In genomic region chr5:150759334-150759583, GRCh38 we compare ENCODE assay signal across 7 cellular contexts. TPM values are rescaled to one million over a fixed set of nuclear protein-coding genes. Genes with fewer than 3 reads are reported as not detected.
A peak's percentile ranks its signal among the peaks of the same experiment; 100 is the strongest.
DNase-seq lines count a peak whose midpoint lies in the region; ATAC-seq and TF ChIP-seq lines count a peak whose summit lies in the region.

No MANE protein-coding gene starts in this region.

- TF ChIP-seq POLR2A in upper lobe of left lung (IDR thresholded peaks at IDR 0.05): no peak

- no peaks in the 10 kb centered on the region for H4K20me1 ChIP-seq in mammary epithelial cell (ENCODE audit: insufficient read depth, low read length)

- ATAC-seq in lower lobe of right lung: no peak
- ATAC-seq in upper lobe of left lung (ENCODE audit: low FRiP score in 2 of 2): no peak
- no peak for ATAC-seq in GM21786 (IDR thresholded peaks at IDR 0.05; ENCODE audit: unreplicated experiment)

- DNase-seq in mammary epithelial cell (no peak), lower lobe of right lung (no peak), upper lobe of left lung (no peak), cerebellum (ENCODE audit: low spot score) (no peak), NCI-H226 (no peak)

- H3K36me3 ChIP-seq in HUES64 (ENCODE audit: insufficient read depth, low read length): peaks cover 19% of the 10 kb centered on the region
- H3K36me3 ChIP-seq in mammary epithelial cell (ENCODE audit: insufficient read depth, low read length): peaks cover 5% of the 10 kb centered on the region
- peaks cover 22% of the 10 kb centered on the region for H3K36me3 ChIP-seq in lower lobe of right lung
- H3K36me3 ChIP-seq in upper lobe of left lung: peaks cover 3 to 21% (median 16%) of the 10 kb centered on the region in 4 donors

- intact Hi-C loops in mammary epithelial cell (cut with micrococcal nuclease) (loop anchor here (5.0 kb wide), 2 partner anchors 33 to 197 kb away; no protein-coding TSS in a partner anchor), lower lobe of right lung (cut with DNase I) (no loop called here)

- no TSS peak for BruUV-seq in mammary epithelial cell (replicated peaks; lab: Mats Ljungman, UMichigan)

- TF ChIP-seq CTCF in mammary epithelial cell (conservative IDR thresholded peaks at IDR 0.05 in 1 of 2, IDR thresholded peaks at IDR 0.05 in 1 of 2; ENCODE audit: extremely low read depth in 1 of 2, insufficient read depth in 1 of 2, low read depth in 1 of 2, low read length in 2 of 2): no peak
- no peak for TF ChIP-seq CTCF in lower lobe of right lung (IDR thresholded peaks at IDR 0.05)
- no peak for TF ChIP-seq CTCF in upper lobe of left lung (IDR thresholded peaks at IDR 0.05)

- H3K4me3 ChIP-seq in HUES64 (ENCODE audit: low read length): peak overlapping the region; percentile 85
- peak overlapping the region; percentile 73 to 75 (median 74) for H3K4me3 ChIP-seq in mammary epithelial cell (replicated peaks in 1 of 3; ENCODE audit: insufficient read depth in 1 of 3, low read depth in 2 of 3, low read length in 3 of 3)
- H3K4me3 ChIP-seq in lower lobe of right lung: peak overlapping the region; percentile 76
- peak overlapping the region; percentile 8 to 80 (median 58) for H3K4me3 ChIP-seq in upper lobe of left lung

- H3K79me2 ChIP-seq in mammary epithelial cell (ENCODE audit: insufficient read depth, low read length): peaks cover 39% of the 10 kb centered on the region

- H3K27ac ChIP-seq in HUES64 (ENCODE audit: low read depth, low read length) (peak overlapping the region; percentile 68), mammary epithelial cell (ENCODE audit: insufficient read depth, low read depth, low read length) (peak overlapping the region; percentile 93), lower lobe of right lung (peak overlapping the region; percentile 94), upper lobe of left lung (peak overlapping the region; percentile 90 to 99 (median 96))

- in situ Hi-C loops in mammary epithelial cell (cut with MboI; ENCODE audit: low sequenced_read_pairs in 2 of 2): no loop called here

- peak overlapping the region; percentile 98 for H2AFZ ChIP-seq in mammary epithelial cell (ENCODE audit: low read depth, low read length)

- H3K4me1 ChIP-seq in HUES64 (ENCODE audit: insufficient read depth, low read length) (peaks cover 5% of the 10 kb centered on the region), mammary epithelial cell (ENCODE audit: insufficient read depth, low read length) (peaks cover 26% of the 10 kb centered on the region), lower lobe of right lung (peaks cover 53% of the 10 kb centered on the region), upper lobe of left lung (peaks cover 20 to 46% (median 40%) of the 10 kb centered on the region in 4 donors)

- no peaks in the 10 kb centered on the region for H3K27me3 ChIP-seq in HUES64 (ENCODE audit: insufficient read depth, low read length)
- H3K27me3 ChIP-seq in mammary epithelial cell (ENCODE audit: insufficient read depth, low read length): no peaks in the 10 kb centered on the region
- no peaks in the 10 kb centered on the region for H3K27me3 ChIP-seq in lower lobe of right lung (ENCODE audit: low read depth)
- no peaks in the 10 kb centered on the region for H3K27me3 ChIP-seq in upper lobe of left lung

- dilution Hi-C loops in mammary epithelial cell (cut with HindIII; ENCODE audit: low sequenced_read_pairs): no loop called here

- H3K9me3 ChIP-seq in HUES64 (ENCODE audit: insufficient read depth, low read depth, low read length): peaks cover 9% of the 10 kb centered on the region
- no peaks in the 10 kb centered on the region for H3K9me3 ChIP-seq in mammary epithelial cell (replicated peaks; ENCODE audit: insufficient read depth, low read length)
- no peaks in the 10 kb centered on the region for H3K9me3 ChIP-seq in lower lobe of right lung
- H3K9me3 ChIP-seq in upper lobe of left lung: no peaks in the 10 kb centered on the region

- H3K9ac ChIP-seq in HUES64 (ENCODE audit: low read depth, low read length) (peak overlapping the region; percentile 88; the same call in 1 of the 2 replicates), mammary epithelial cell (ENCODE audit: insufficient read depth, low read length) (peak overlapping the region; percentile 92)

- CTCF ChIA-PET in mammary epithelial cell (lab: Charles Lee; ENCODE audit: low non-redundant PET): no interaction called here

- peak overlapping the region; percentile 77 for H3K4me2 ChIP-seq in mammary epithelial cell (ENCODE audit: insufficient read depth, low read depth, low read length)

- no peak for TF ChIP-seq EP300 in upper lobe of left lung (IDR thresholded peaks at IDR 0.05)

- WGBS in HUES64: 71% methylated on average over 4 of the region's 4 CpGs
- 53% methylated on average over 4 of the region's 4 CpGs for WGBS in mammary epithelial cell (ENCODE audit: low coverage, missing lambda C conversion rate)
- 64 to 83% methylated on average over 4 of the region's 4 CpGs for WGBS in upper lobe of left lung, 2 donors

RNA-seq across cellular contexts. Expression of gene DCTN4, which starts 0.4 kb away (rescaled TPM):
- polyA plus RNA-seq in HUES64 (2013, experiment 1 of 2): 31.3 TPM
- polyA plus RNA-seq in HUES64 (2013, experiment 2 of 2): 32.8 TPM
- total RNA-seq in mammary epithelial cell (10 to 100 TPM; 64.7 to 70.9 TPM), lower lobe of right lung (71.8 TPM), upper lobe of left lung (100 to 1,000 TPM in 1 of 6 donors, 10 to 100 TPM in 5; 37.8 to 111 (median 71.4) TPM), cerebellum (102 TPM)
- 41.8 TPM for polyA plus RNA-seq in mammary epithelial cell
- 99.4 TPM for polyA minus RNA-seq in mammary epithelial cell

RNA-seq across cellular contexts. Expression of gene SMIM3, which starts 19.3 kb away (rescaled TPM):
- polyA plus RNA-seq in HUES64 (2013, experiment 1 of 2): 22.6 TPM
- polyA plus RNA-seq in HUES64 (2013, experiment 2 of 2): 20.5 TPM
- 10 to 100 TPM; 17.5 to 24.3 TPM for total RNA-seq in mammary epithelial cell
- polyA plus RNA-seq in mammary epithelial cell: 62.5 TPM
- 34.1 TPM for polyA minus RNA-seq in mammary epithelial cell
- 17.1 TPM for total RNA-seq in lower lobe of right lung
- 10 to 100 TPM; 20.4 to 40.0 (median 21.6) TPM for total RNA-seq in upper lobe of left lung
- total RNA-seq in cerebellum: 3.3 TPM

RNA-seq across cellular contexts. Expression of gene RBM22, which starts 58.4 kb away (rescaled TPM):
- 36.5 TPM for polyA plus RNA-seq in HUES64 (2013, experiment 1 of 2)
- polyA plus RNA-seq in HUES64 (2013, experiment 2 of 2): 35.6 TPM
- total RNA-seq in mammary epithelial cell (10 to 100 TPM; 28.5 to 34.7 TPM), lower lobe of right lung (46.8 TPM), upper lobe of left lung (10 to 100 TPM; 22.6 to 46.7 (median 37.6) TPM), cerebellum (35.5 TPM)
- 39.8 TPM for polyA plus RNA-seq in mammary epithelial cell
- polyA minus RNA-seq in mammary epithelial cell: 65.6 TPM
